ENCODE assay signal across 8 cellular contexts in genomic region chr1:201539561-201540404, GRCh38. TPM values are rescaled to one million over a fixed set of nuclear protein-coding genes. Genes with fewer than 3 reads are reported as not detected.
DNase-seq lines count a peak whose midpoint lies in the region; ATAC-seq and TF ChIP-seq lines count a peak whose summit lies in the region.

No MANE protein-coding gene starts in this region.

- TF ChIP-seq POLR2A in body of pancreas (IDR thresholded peaks at IDR 0.05) = no peak

- H3K4me1 Mint-ChIP-seq in T-helper 1 cell treated with Interleukin-12 subunit alpha and Interleukin-12 subunit beta and Interleukin-4 antibody, amounts not matched to agents 30 μg/mL and 1 μg/mL, for 36 hours (ENCODE audit: low read depth) = peaks cover 7% of the 10 kb centered on the region

- 14 to 36% methylated on average over 28 to 45 of the region's 45 CpGs for WGBS in body of pancreas, 2 donors

- no peak for TF ChIP-seq CTCF in body of pancreas (IDR thresholded peaks at IDR 0.05)

- H3K9me3 Mint-ChIP-seq in T-helper 1 cell treated with Interleukin-12 subunit alpha and Interleukin-12 subunit beta and Interleukin-4 antibody, amounts not matched to agents 30 μg/mL and 1 μg/mL, for 36 hours = no peaks in the 10 kb centered on the region

- no peaks in the 10 kb centered on the region for H3K27me3 ChIP-seq in body of pancreas

- no peaks in the 10 kb centered on the region for H3K36me3 ChIP-seq in body of pancreas (replicated peaks in 1 of 2; ENCODE audit: insufficient read depth in 1 of 2, low read depth in 2 of 2)

- DNase-seq in T-helper 1 cell = no peak
- DNase-seq in NCI-H526 treated with DMSO at 0.1 percent for 48 hours (lab: John Stamatoyannopoulos, UW) = peak; percentile 52
- DNase-seq in body of pancreas = peak in 3 of 4 donors; percentile 22 to 49 (median 41)
- DNase-seq in retina = peak; percentile 70
- DNase-seq in GM19240 (ENCODE audit: insufficient read length, low spot score) = no peak
- DNase-seq in NK-92 treated with Interleukin-12 subunit alpha and Interleukin-12 subunit beta, amount 100 ng/mL, for 24 hours (lab: John Stamatoyannopoulos, UW) = no peak

- no peak overlapping the region for H3K27ac Mint-ChIP-seq in T-helper 1 cell treated with Interleukin-12 subunit alpha and Interleukin-12 subunit beta and Interleukin-4 antibody, amounts not matched to agents 30 μg/mL and 1 μg/mL, for 36 hours

- peak overlapping the region in 3 of 4 donors; percentile 15 to 61 (median 35) for H3K27ac ChIP-seq in body of pancreas

- peaks cover 17% of the 10 kb centered on the region for H3K4me1 ChIP-seq in body of pancreas

- H3K9me3 ChIP-seq in body of pancreas (no peaks in the 10 kb centered on the region), iPS-18c (ENCODE audit: control insufficient read depth, insufficient read depth, low read length) (no peaks in the 10 kb centered on the region)

- peak overlapping the region; percentile 32 for H3K4me3 Mint-ChIP-seq in T-helper 1 cell treated with Interleukin-12 subunit alpha and Interleukin-12 subunit beta and Interleukin-4 antibody, amounts not matched to agents 30 μg/mL and 1 μg/mL, for 36 hours

- H3K4me3 ChIP-seq in body of pancreas (peak overlapping the region in 1 of 2 donors; percentile 4), iPS-18c (ENCODE audit: insufficient read depth, low read depth, low read length) (peak overlapping the region; percentile 65)

- ATAC-seq in body of pancreas = peak; percentile 22

- peaks cover 77% of the 10 kb centered on the region for H3K27me3 Mint-ChIP-seq in T-helper 1 cell treated with Interleukin-12 subunit alpha and Interleukin-12 subunit beta and Interleukin-4 antibody, amounts not matched to agents 30 μg/mL and 1 μg/mL, for 36 hours (ENCODE audit: low read depth)

- no peaks in the 10 kb centered on the region for H3K36me3 Mint-ChIP-seq in T-helper 1 cell treated with Interleukin-12 subunit alpha and Interleukin-12 subunit beta and Interleukin-4 antibody, amounts not matched to agents 30 μg/mL and 1 μg/mL, for 36 hours (ENCODE audit: low read depth)

- intact Hi-C loops in body of pancreas (cut with DNase I) = no loop called here

RNA-seq across cellular contexts. Expression of gene NAV1, which starts 0.9 kb away (rescaled TPM):
- 10 to 100 TPM; 11.5 to 13.7 TPM for total RNA-seq in body of pancreas

RNA-seq across cellular contexts. Expression of gene CSRP1, which starts 32.9 kb away (rescaled TPM):
- 100 to 1,000 TPM; 127 to 245 TPM for total RNA-seq in body of pancreas

Comparison
In these comparisons a context has a peak if more than half of its experiments do, and no peak if none do; other contexts are left out.
1. DNase-seq: peak in NCI-H526 treated with DMSO at 0.1 percent for 48 hours (single experiment), body of pancreas (3 of 4) and retina (single experiment); none in T-helper 1 cell (0 of 5), GM19240 (single experiment) and NK-92 treated with Interleukin-12 subunit alpha and Interleukin-12 subunit beta, amount 100 ng/mL, for 24 hours (single experiment).